ENCODE assay signal across 22 cellular contexts in the genomic region with DNA sequence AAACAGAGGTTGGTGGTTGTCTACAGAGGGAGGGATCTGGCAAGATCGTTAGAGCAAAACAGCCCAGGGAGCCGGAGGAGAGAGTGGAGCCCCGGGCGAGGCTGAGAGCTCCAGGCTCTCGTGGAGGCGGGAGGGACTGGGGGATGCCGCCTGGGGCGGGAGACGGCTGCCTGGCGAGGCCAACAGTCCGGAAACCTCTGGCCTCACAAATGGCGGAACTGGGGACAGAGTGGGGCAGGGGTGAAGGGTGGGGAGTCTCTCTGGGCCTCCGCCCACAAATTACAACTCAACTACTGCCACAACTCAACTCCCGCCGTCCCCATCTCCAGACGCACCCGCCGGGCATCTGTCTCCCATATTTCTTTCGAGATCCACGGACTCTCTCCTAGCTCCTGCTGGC. TPM values are rescaled to one million over a fixed set of nuclear protein-coding genes. Genes with fewer than 3 reads are reported as not detected.
DNase-seq lines count a peak whose midpoint lies in the region; ATAC-seq and TF ChIP-seq lines count a peak whose summit lies in the region.
"Had no signal": no experiment of that assay in that cellular context is flagged by ENCODE, and none has a peak within 500 bp of the region (broad histone marks: within the 10 kb centered on the region; RNA-seq: fewer than 3 reads in every experiment).

No MANE protein-coding gene starts in this region.

- no peaks in the 10 kb centered on the region for H3K9me3 Mint-ChIP-seq in natural killer cell treated with Interleukin-12 subunit alpha and Interleukin-12 subunit beta and Interleukin-15 and Interleukin-18, amount 100 ng/mL, for 72 hours
- no peaks in the 10 kb centered on the region for H3K9me3 Mint-ChIP-seq in natural killer cell
- H3K9me3 Mint-ChIP-seq in endodermal cell, result no peaks in the 10 kb centered on the region
- no peaks in the 10 kb centered on the region for H3K9me3 Mint-ChIP-seq in nephron progenitor cell
- H3K9me3 Mint-ChIP-seq: CD8-positive, alpha-beta memory T cell; IgD-negative memory B cell had no signal

- peak overlapping the region in 1 of 2 donors; percentile 61 for H3K27ac Mint-ChIP-seq in natural killer cell treated with Interleukin-12 subunit alpha and Interleukin-12 subunit beta and Interleukin-15 and Interleukin-18, amount 100 ng/mL, for 72 hours
- H3K27ac Mint-ChIP-seq in natural killer cell (peak overlapping the region in 1 of 2 donors; percentile 37), endodermal cell (peak overlapping the region; percentile 75), nephron progenitor cell (peak overlapping the region; percentile 95)
- H3K27ac Mint-ChIP-seq: IgD-negative memory B cell had no signal

- H3K4me1 ChIP-seq in endodermal cell (ENCODE audit: control insufficient read depth, insufficient read depth, low read length) (peaks cover 19% of the 10 kb centered on the region), vagina (no peaks in the 10 kb centered on the region), SJCRH30 (no peaks in the 10 kb centered on the region)
- H3K4me1 ChIP-seq: SJSA1 had no signal

- H3K4me3 Mint-ChIP-seq in natural killer cell treated with Interleukin-12 subunit alpha and Interleukin-12 subunit beta and Interleukin-15 and Interleukin-18, amount 100 ng/mL, for 72 hours, result no peak overlapping the region
- H3K4me3 Mint-ChIP-seq in natural killer cell (no peak overlapping the region), endodermal cell (no peak overlapping the region), nephron progenitor cell (no peak overlapping the region)
- H3K4me3 Mint-ChIP-seq: CD8-positive, alpha-beta memory T cell had no signal

- no peaks in the 10 kb centered on the region for H3K27me3 Mint-ChIP-seq in natural killer cell treated with Interleukin-12 subunit alpha and Interleukin-12 subunit beta and Interleukin-15 and Interleukin-18, amount 100 ng/mL, for 72 hours
- H3K27me3 Mint-ChIP-seq in natural killer cell (ENCODE audit: low read depth in 2 of 2) (no peaks in the 10 kb centered on the region), endodermal cell (ENCODE audit: insufficient read depth) (no peaks in the 10 kb centered on the region), nephron progenitor cell (ENCODE audit: low read depth, poor library complexity) (no peaks in the 10 kb centered on the region)
- H3K27me3 Mint-ChIP-seq: IgD-negative memory B cell had no signal

- H3K4me1 Mint-ChIP-seq in natural killer cell treated with Interleukin-12 subunit alpha and Interleukin-12 subunit beta and Interleukin-15 and Interleukin-18, amount 100 ng/mL, for 72 hours (ENCODE audit: low read depth in 2 of 2), result peaks cover 8 to 22% of the 10 kb centered on the region in 2 donors
- peaks cover 0 to 5% of the 10 kb centered on the region in 2 donors for H3K4me1 Mint-ChIP-seq in natural killer cell
- H3K4me1 Mint-ChIP-seq in endodermal cell, result peaks cover 31% of the 10 kb centered on the region
- H3K4me1 Mint-ChIP-seq in nephron progenitor cell, result peaks cover 63% of the 10 kb centered on the region
- H3K4me1 Mint-ChIP-seq: IgD-negative memory B cell had no signal

- H3K36me3 ChIP-seq in endodermal cell (ENCODE audit: control insufficient read depth, insufficient read depth, low read length), result peaks cover 67% of the 10 kb centered on the region
- H3K36me3 ChIP-seq in vagina, result peaks cover 0 to 35% of the 10 kb centered on the region in 2 donors
- H3K36me3 ChIP-seq in SJCRH30, result no peaks in the 10 kb centered on the region

- in situ Hi-C loops in GM13977 (cut with MboI; ENCODE audit: low pct_unique_long_range_greater_than_20kb, low sequenced_read_pairs, unreplicated experiment), result no loop called here

- intact Hi-C loops in natural killer cell (cut with micrococcal nuclease) (no loop called here), vagina (cut with DNase I) (no loop called here)

- H3K4me3 ChIP-seq in endodermal cell (ENCODE audit: low read length) (no peak overlapping the region), vagina (no peak overlapping the region), SJCRH30 (no peak overlapping the region)
- H3K4me3 ChIP-seq: SJSA1 had no signal

- peak; percentile 44 for DNase-seq in natural killer cell treated with Interleukin-12 subunit alpha and Interleukin-12 subunit beta and Interleukin-15 and Interleukin-18, amount 100 ng/mL, for 72 hours (ENCODE audit: low spot score)
- DNase-seq in natural killer cell, result no peak
- peak; percentile 49 for DNase-seq in endodermal cell
- no peak for DNase-seq in nephron progenitor cell
- peak; percentile 37 to 49 for DNase-seq in vagina (ENCODE audit: extremely low spot score in 2 of 2)
- DNase-seq in SJCRH30, result no peak
- no peak for DNase-seq in activated effector memory CD4-positive, alpha-beta T cell treated with Interleukin-2 at 50 U/mL for 16 hours
- DNase-seq in GM13977 (ENCODE audit: low spot score), result no peak
- DNase-seq: Calu3; CD8-positive, alpha-beta memory T cell; GF-D8; GOT3; NCI-H1694 treated with DMSO at 0.1 percent for 48 hours; NCI-H2081 treated with DMSO at 0.1 percent for 48 hours; NCI-H446; NCI-H526; OCI-M1 had no signal

- ATAC-seq in natural killer cell treated with Interleukin-12 subunit alpha and Interleukin-12 subunit beta and Interleukin-15 and Interleukin-18, amount 100 ng/mL, for 72 hours, result no peak
- ATAC-seq in natural killer cell, result no peak
- ATAC-seq: HCT116 had no signal

- H3K27ac ChIP-seq in endodermal cell (ENCODE audit: low read depth, low read length) (no peak overlapping the region), vagina (no peak overlapping the region), SJCRH30 (no peak overlapping the region)
- H3K27ac ChIP-seq: C4-2B, SJSA1 had no signal

- WGBS in endodermal cell (ENCODE audit: insufficient coverage in 1 of 2, insufficient read length in 1 of 2), 2 experiments, result 94 to 96% methylated on average over 9 to 16 of the region's 20 CpGs

- TF ChIP-seq POLR2A in vagina (IDR thresholded peaks at IDR 0.05), result no peak

- H3K9ac ChIP-seq in endodermal cell (ENCODE audit: extremely low read depth, low read length, poor library complexity, severe bottlenecking), result no peak overlapping the region

- H3K36me3 Mint-ChIP-seq in natural killer cell treated with Interleukin-12 subunit alpha and Interleukin-12 subunit beta and Interleukin-15 and Interleukin-18, amount 100 ng/mL, for 72 hours, result peaks cover 8% of the 10 kb centered on the region
- no peaks in the 10 kb centered on the region for H3K36me3 Mint-ChIP-seq in natural killer cell
- peaks cover 48% of the 10 kb centered on the region for H3K36me3 Mint-ChIP-seq in endodermal cell (ENCODE audit: low read depth)
- peaks cover 81% of the 10 kb centered on the region for H3K36me3 Mint-ChIP-seq in nephron progenitor cell (ENCODE audit: low read depth)

- H3K27me3 ChIP-seq in endodermal cell (ENCODE audit: control insufficient read depth, insufficient read depth, low read length, poor library complexity, severe bottlenecking), result no peaks in the 10 kb centered on the region
- H3K27me3 ChIP-seq in vagina, result no peaks in the 10 kb centered on the region
- H3K27me3 ChIP-seq in SJCRH30, result no peaks in the 10 kb centered on the region
- H3K27me3 ChIP-seq: SJSA1 had no signal

- no peak for TF ChIP-seq CTCF in natural killer cell (IDR thresholded peaks at IDR 0.05)
- no peak for TF ChIP-seq CTCF in endodermal cell (conservative IDR thresholded peaks at IDR 0.05)
- TF ChIP-seq CTCF in nephron progenitor cell (IDR thresholded peaks at IDR 0.05), result no peak
- TF ChIP-seq CTCF in vagina (IDR thresholded peaks at IDR 0.05), result no peak
- TF ChIP-seq CTCF in GM13977 (IDR thresholded peaks at IDR 0.05; ENCODE audit: extremely low read depth, insufficient read depth, missing control alignments), result no peak

- H3K9me3 ChIP-seq in endodermal cell (ENCODE audit: control insufficient read depth, low read length), result no peaks in the 10 kb centered on the region
- no peaks in the 10 kb centered on the region for H3K9me3 ChIP-seq in vagina
- no peaks in the 10 kb centered on the region for H3K9me3 ChIP-seq in SJCRH30 (replicated peaks)
- H3K9me3 ChIP-seq: SJSA1 had no signal

RNA-seq across cellular contexts. Expression of a gene that starts 47.7 kb away (rescaled TPM):
- not detected for total RNA-seq in natural killer cell treated with Interleukin-12 subunit alpha and Interleukin-12 subunit beta and Interleukin-15 and Interleukin-18, amount 100 ng/mL, for 72 hours
- total RNA-seq in natural killer cell (under 1 TPM in 1 of 3 donors, not detected in 2; 0.71 TPM), endodermal cell (1 to 10 TPM; 1.2 to 1.5 TPM), vagina (not detected)
- 0.61 TPM for polyA plus RNA-seq in endodermal cell (2013, experiment 1 of 2)
- polyA plus RNA-seq in endodermal cell (2013, experiment 2 of 2), result 0.41 TPM
- total RNA-seq in SJCRH30 (2014; rRNA removed; shearing (Covaris generic)), result not detected in 2 replicates
- total RNA-seq: Calu3; CD8-positive, alpha-beta memory T cell; M059J; SJSA1 had no signal
- polyA plus RNA-seq: CD8-positive, alpha-beta memory T cell; IgD-negative memory B cell had no signal

Comparison
In these comparisons a context has a peak if more than half of its experiments do, and no peak if none do; other contexts are left out.
1. DNase-seq: peak in natural killer cell treated with Interleukin-12 subunit alpha and Interleukin-12 subunit beta and Interleukin-15 and Interleukin-18, amount 100 ng/mL, for 72 hours (single experiment), endodermal cell (single experiment) and vagina (2 of 2); none in natural killer cell (single experiment), nephron progenitor cell (single experiment), SJCRH30 (0 of 2), activated effector memory CD4-positive, alpha-beta T cell treated with Interleukin-2 at 50 U/mL for 16 hours (single experiment) and GM13977 (single experiment).